ENCODE assay signal across 8 cellular contexts in the genomic region with DNA sequence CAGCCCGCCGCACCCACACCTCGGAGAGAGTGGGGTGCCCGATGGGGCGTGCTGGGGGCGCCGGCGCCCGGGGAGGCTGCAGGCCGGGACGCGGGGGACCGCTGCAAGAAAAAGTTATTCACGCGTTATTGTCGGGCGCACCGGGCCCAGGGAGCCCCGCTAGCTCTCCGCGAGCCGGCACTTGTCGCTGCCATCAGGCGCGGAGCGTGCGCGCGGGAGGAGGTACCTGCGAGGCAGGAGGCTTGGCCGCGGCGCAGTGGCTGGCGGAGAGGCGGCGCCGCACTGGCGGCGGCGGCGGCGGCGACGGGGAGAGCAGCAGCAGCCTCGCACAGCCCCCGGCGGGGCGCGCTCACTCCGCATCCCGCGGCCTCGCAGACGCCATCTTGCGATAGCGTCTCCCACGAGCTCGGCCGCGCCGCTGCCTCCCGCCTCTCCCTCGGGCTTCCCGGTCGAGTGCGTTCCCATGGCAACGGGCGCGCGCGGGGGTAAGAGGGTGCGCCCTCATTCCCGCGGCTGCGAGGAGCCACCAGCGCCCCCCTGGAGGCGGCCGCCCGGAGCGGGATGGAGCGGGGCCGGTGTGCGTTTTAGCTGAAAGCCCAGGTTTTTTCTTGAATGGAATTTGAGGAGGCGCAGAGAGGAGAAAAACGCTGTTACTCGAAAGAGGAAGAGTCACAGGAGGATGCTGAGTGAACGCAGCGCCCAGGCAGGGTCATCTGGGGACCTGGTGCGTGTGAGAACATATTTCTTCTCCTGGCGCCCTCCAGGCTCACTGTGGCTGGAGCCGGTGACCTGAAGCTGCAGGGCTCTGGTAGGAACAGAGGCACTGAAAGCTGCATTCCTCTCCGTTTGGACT. TPM values are rescaled to one million over a fixed set of nuclear protein-coding genes. Genes with fewer than 3 reads are reported as not detected.
DNase-seq lines count a peak whose midpoint lies in the region; ATAC-seq and TF ChIP-seq lines count a peak whose summit lies in the region.

A gene with protein sequence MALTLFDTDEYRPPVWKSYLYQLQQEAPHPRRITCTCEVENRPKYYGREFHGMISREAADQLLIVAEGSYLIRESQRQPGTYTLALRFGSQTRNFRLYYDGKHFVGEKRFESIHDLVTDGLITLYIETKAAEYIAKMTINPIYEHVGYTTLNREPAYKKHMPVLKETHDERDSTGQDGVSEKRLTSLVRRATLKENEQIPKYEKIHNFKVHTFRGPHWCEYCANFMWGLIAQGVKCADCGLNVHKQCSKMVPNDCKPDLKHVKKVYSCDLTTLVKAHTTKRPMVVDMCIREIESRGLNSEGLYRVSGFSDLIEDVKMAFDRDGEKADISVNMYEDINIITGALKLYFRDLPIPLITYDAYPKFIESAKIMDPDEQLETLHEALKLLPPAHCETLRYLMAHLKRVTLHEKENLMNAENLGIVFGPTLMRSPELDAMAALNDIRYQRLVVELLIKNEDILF (minus strand): TSS at position 402 of the 853 bp plus-strand sequence. CDS start 469 bp downstream, outside the sequence.

- H4K20me1 ChIP-seq in hepatocyte (ENCODE audit: insufficient read depth, poor library complexity, severe bottlenecking) = no peaks in the 10 kb centered on the region

- H3K27ac Mint-ChIP-seq in T-helper 1 cell treated with Interleukin-12 subunit alpha and Interleukin-12 subunit beta and Interleukin-4 antibody, amounts not matched to agents 30 μg/mL and 1 μg/mL, for 36 hours = peak within 1 kb of the TSS; percentile 49

- no peaks in the 10 kb centered on the region for H3K36me3 Mint-ChIP-seq in T-helper 1 cell treated with Interleukin-12 subunit alpha and Interleukin-12 subunit beta and Interleukin-4 antibody, amounts not matched to agents 30 μg/mL and 1 μg/mL, for 36 hours (ENCODE audit: low read depth)

- H3K9me3 Mint-ChIP-seq in T-helper 1 cell treated with Interleukin-12 subunit alpha and Interleukin-12 subunit beta and Interleukin-4 antibody, amounts not matched to agents 30 μg/mL and 1 μg/mL, for 36 hours = no peaks in the 10 kb centered on the region

- no peaks in the 10 kb centered on the region for H3K36me3 ChIP-seq in ascending aorta
- H3K36me3 ChIP-seq in hepatocyte (replicated peaks; ENCODE audit: insufficient read depth, low read depth) = no peaks in the 10 kb centered on the region

- DNase-seq in DMS153 treated with DMSO at 0.1 percent for 48 hours (lab: John Stamatoyannopoulos, UW; ENCODE audit: unreplicated experiment) (peak; percentile 71), M059J (ENCODE audit: low read depth) (peak; percentile 65), ascending aorta (ENCODE audit: low spot score in 2 of 2) (peak in 1 of 2 donors; percentile 88), hepatocyte (ENCODE audit: low spot score) (peak; percentile 88), retina (peak; percentile 95), cortex of kidney (lab: John Stamatoyannopoulos, UW) (no peak)

- H3K9me3 ChIP-seq in ascending aorta (no peaks in the 10 kb centered on the region), hepatocyte (ENCODE audit: low read depth) (no peaks in the 10 kb centered on the region)

- WGBS in hepatocyte (ENCODE audit: low lambda C conversion rate, missing lambda C conversion rate) = under 1% methylated on average over 87 of the region's 92 CpGs

- H3K4me2 ChIP-seq in hepatocyte = peak within 1 kb of the TSS; percentile 86

- peak in 1 of 3 experiments; percentile 16 for TF ChIP-seq CTCF in ascending aorta (IDR thresholded peaks at IDR 0.05)
- peak; percentile 15 for TF ChIP-seq CTCF in hepatocyte (IDR thresholded peaks at IDR 0.05; ENCODE audit: poor library complexity)

- peaks cover 21% of the 10 kb centered on the region for H3K79me2 ChIP-seq in hepatocyte

- peaks cover 71% of the 10 kb centered on the region for H3K27me3 Mint-ChIP-seq in T-helper 1 cell treated with Interleukin-12 subunit alpha and Interleukin-12 subunit beta and Interleukin-4 antibody, amounts not matched to agents 30 μg/mL and 1 μg/mL, for 36 hours (ENCODE audit: low read depth)

- H3K4me3 ChIP-seq in ascending aorta (peak within 1 kb of the TSS; percentile 86 to 96), hepatocyte (peak within 1 kb of the TSS; percentile 92)

- peak; percentile 78 for ATAC-seq in GM21737 (IDR thresholded peaks at IDR 0.05; ENCODE audit: unreplicated experiment)

- intact Hi-C loops in ascending aorta (cut with DNase I) = loop anchor here (1.0 to 10.0 kb wide), 3 partner anchors 23 to 518 kb away; a partner anchor contains a TSS

- H2AFZ ChIP-seq in hepatocyte = peak within 1 kb of the TSS; percentile 91

- peaks cover 5% of the 10 kb centered on the region for H3K4me1 Mint-ChIP-seq in T-helper 1 cell treated with Interleukin-12 subunit alpha and Interleukin-12 subunit beta and Interleukin-4 antibody, amounts not matched to agents 30 μg/mL and 1 μg/mL, for 36 hours (ENCODE audit: low read depth)

- H3K4me1 ChIP-seq in ascending aorta (peaks cover 0 to 6% of the 10 kb centered on the region in 2 donors), hepatocyte (ENCODE audit: insufficient read depth) (no peaks in the 10 kb centered on the region)

- H3K9me2 ChIP-seq in hepatocyte (replicated peaks; ENCODE audit: insufficient read depth) = no peaks in the 10 kb centered on the region

- H3K27ac ChIP-seq in ascending aorta (peak within 1 kb of the TSS; percentile 88 to 96), hepatocyte (peak within 1 kb of the TSS; percentile 76)

- peak within 1 kb of the TSS; percentile 84 for H3K4me3 Mint-ChIP-seq in T-helper 1 cell treated with Interleukin-12 subunit alpha and Interleukin-12 subunit beta and Interleukin-4 antibody, amounts not matched to agents 30 μg/mL and 1 μg/mL, for 36 hours

- H3K27me3 ChIP-seq in ascending aorta (no peaks in the 10 kb centered on the region), hepatocyte (peaks cover 15% of the 10 kb centered on the region)

RNA-seq across cellular contexts. Expression of the gene that starts here (rescaled TPM):
- total RNA-seq in M059J (2014; rRNA removed; shearing (Covaris generic)) = 11.0 and 12.7 TPM in 2 replicates
- 7.8 TPM for total RNA-seq in ascending aorta
- 19.2 and 29.0 TPM in 2 replicates for total RNA-seq in hepatocyte
- polyA plus RNA-seq in hepatocyte = 23.0 and 26.5 TPM in 2 replicates
